ENCODE assay signal across 8 cellular contexts in genomic region chr2:64359892-64360657, GRCh38.
DNase-seq lines count a peak whose midpoint lies in the region; ATAC-seq, FAIRE-seq and TF ChIP-seq lines count a peak whose summit lies in the region.

No MANE protein-coding gene starts in this region.

- peaks cover 10 to 35% (median 25%) of the 10 kb centered on the region in 5 donors for H3K27me3 Mint-ChIP-seq in naive thymus-derived CD4-positive, alpha-beta T cell

- no peak overlapping the region for H3K27ac Mint-ChIP-seq in naive thymus-derived CD4-positive, alpha-beta T cell

- no peak overlapping the region for H3K27ac ChIP-seq in naive thymus-derived CD4-positive, alpha-beta T cell (ENCODE audit: low read depth, low read length)
- H3K27ac ChIP-seq in urinary bladder (ENCODE audit: low read depth) (peak overlapping the region; percentile 34), dorsolateral prefrontal cortex (no peak overlapping the region)

- POLR2A ChIA-PET in naive thymus-derived CD4-positive, alpha-beta T cell (lab: Charles Lee) = interaction anchor here (0.5 kb wide), 1 partner anchor 857 kb away, joined by 3 read pairs; no protein-coding TSS in a partner anchor

- DNase-seq in D721Med (ENCODE audit: insufficient read length, low spot score) (no peak), H54 (ENCODE audit: insufficient read length, low spot score) (peak; percentile 89), RKO (ENCODE audit: low spot score) (peak; percentile 94), dedifferentiated amniotic fluid mesenchymal stem cell (ENCODE audit: extremely low spot score) (peak; percentile 87), NCI-H2171 (lab: John Stamatoyannopoulos, UW) (no peak), dorsolateral prefrontal cortex (no peak)
- peak in 1 of 9 donors; percentile 47 for DNase-seq in naive thymus-derived CD4-positive, alpha-beta T cell

- no peaks in the 10 kb centered on the region for H3K36me3 ChIP-seq in naive thymus-derived CD4-positive, alpha-beta T cell (ENCODE audit: control insufficient read depth in 2 of 3, insufficient read depth in 3 of 3, low read length in 3 of 3)
- H3K36me3 ChIP-seq in urinary bladder (ENCODE audit: insufficient read depth) = no peaks in the 10 kb centered on the region

- CTCF ChIA-PET in naive thymus-derived CD4-positive, alpha-beta T cell (lab: Charles Lee) = no interaction called here

- no peaks in the 10 kb centered on the region for H3K27me3 ChIP-seq in naive thymus-derived CD4-positive, alpha-beta T cell (ENCODE audit: control insufficient read depth in 2 of 2, insufficient read depth in 2 of 2, low read length in 2 of 2)
- peaks cover 0 to 8% (median 0%) of the 10 kb centered on the region in 45 donors for H3K27me3 ChIP-seq in dorsolateral prefrontal cortex

- H3K4me3 ChIP-seq in naive thymus-derived CD4-positive, alpha-beta T cell (ENCODE audit: low read length) = no peak overlapping the region
- H3K4me3 ChIP-seq in urinary bladder (ENCODE audit: low read depth, low read length) = no peak overlapping the region
- H3K4me3 ChIP-seq in dorsolateral prefrontal cortex = no peak overlapping the region

- no peaks in the 10 kb centered on the region for H3K9me3 Mint-ChIP-seq in naive thymus-derived CD4-positive, alpha-beta T cell

- 38% methylated on average over 11 of the region's 11 CpGs for WGBS in urinary bladder

- FAIRE-seq in D721Med (lab: Jason Lieb, UNC) (no peak), H54 (lab: Jason Lieb, UNC) (peak; percentile 90)

- no peaks in the 10 kb centered on the region for H3K4me1 ChIP-seq in naive thymus-derived CD4-positive, alpha-beta T cell (ENCODE audit: control insufficient read depth in 2 of 2, insufficient read depth in 2 of 2, low read length in 2 of 2)
- no peaks in the 10 kb centered on the region for H3K4me1 ChIP-seq in urinary bladder (ENCODE audit: insufficient read depth)

- intact Hi-C loops in naive thymus-derived CD4-positive, alpha-beta T cell (cut with micrococcal nuclease) = no loop called here
- intact Hi-C loops in dorsolateral prefrontal cortex (cut with DNase I) = no loop called here

- no peaks in the 10 kb centered on the region for H3K36me3 Mint-ChIP-seq in naive thymus-derived CD4-positive, alpha-beta T cell

- peak; percentile 55 for ATAC-seq in naive thymus-derived CD4-positive, alpha-beta T cell

- no peak for TF ChIP-seq POLR2A in H54 (IDR thresholded peaks at IDR 0.05; ENCODE audit: low read depth, low read length)

- no peak overlapping the region for H3K4me3 Mint-ChIP-seq in naive thymus-derived CD4-positive, alpha-beta T cell

- TF ChIP-seq CTCF in D721Med (IDR thresholded peaks at IDR 0.05; ENCODE audit: insufficient read depth, missing control alignments) (peak; percentile 14), dorsolateral prefrontal cortex (IDR thresholded peaks at IDR 0.05 in 54 of 56, conservative IDR thresholded peaks at IDR 0.05 in 2 of 56; ENCODE audit: low read depth in 1 of 56, partially characterized antibody in 56 of 56) (no peak)

- H3K4me1 Mint-ChIP-seq in naive thymus-derived CD4-positive, alpha-beta T cell = peaks cover 0 to 8% (median 0%) of the 10 kb centered on the region in 7 donors

- no peaks in the 10 kb centered on the region for H3K9me3 ChIP-seq in naive thymus-derived CD4-positive, alpha-beta T cell (ENCODE audit: control insufficient read depth in 2 of 3, low read length in 3 of 3)

Comparison
In these comparisons a context has a peak if more than half of its experiments do, and no peak if none do; other contexts are left out.
1. DNase-seq: peak in H54 (single experiment), RKO (single experiment) and dedifferentiated amniotic fluid mesenchymal stem cell (single experiment); none in D721Med (single experiment), NCI-H2171 (single experiment) and dorsolateral prefrontal cortex (0 of 10).